Comparison of ENCODE assay signal across 23 cellular contexts in genomic region chr12:89205517-89205916, GRCh38.
"Had no signal": no experiment of that assay in that cellular context is flagged by ENCODE, and none has a peak within 500 bp of the region (broad histone marks: within the 10 kb centered on the region; RNA-seq: fewer than 3 reads in every experiment).

No MANE protein-coding gene starts in this region.

- DNase-seq: activated CD4-positive, alpha-beta T cell treated with anti-CD3 and anti-CD28 coated beads for 1 hour; activated CD4-positive, alpha-beta T cell treated with anti-CD3 and anti-CD28 coated beads for 4 hours; activated CD4-positive, alpha-beta T cell treated with anti-CD3 and anti-CD28 coated beads, Interleukin-2, amount 10 ng/mL, durations not matched to agents 7 days and 5 days; activated CD4-positive, alpha-beta T cell treated with anti-CD3 and anti-CD28 coated beads, Interleukin-2, amount 50 U/mL, for 4 hours; activated CD8-positive, alpha-beta memory T cell treated with anti-CD3 and anti-CD28 coated beads for 24 hours; activated CD8-positive, alpha-beta T cell treated with anti-CD3 and anti-CD28 coated beads for 36 hours; activated effector memory CD4-positive, alpha-beta T cell treated with Interleukin-2 at 50 U/mL for 16 hours; activated gamma-delta T cell treated with Interleukin-2 at 50 U/mL for 16 hours; activated naive CD4-positive, alpha-beta T cell treated with anti-CD3 and anti-CD28 coated beads, Interleukin-2, amount 50 U/mL, for 16 hours; activated naive CD4-positive, alpha-beta T cell treated with Interleukin-2 at 50 U/mL for 16 hours; activated T-cell treated with anti-CD3 and anti-CD28 coated beads, Interleukin-2, amount 50 U/mL, for 4 hours; amniotic stem cell; anterior cingulate cortex; brain microvascular endothelial cell; caudate nucleus; effector CD8-positive, alpha-beta T cell; foreskin fibroblast; T-helper 1 cell; T-helper 17 cell; T1000 had no signal

- H3K27me3 ChIP-seq: brain microvascular endothelial cell had no signal

- H3K36me3 ChIP-seq: brain microvascular endothelial cell had no signal

- ATAC-seq: activated CD8-positive, alpha-beta T cell treated with anti-CD3 and anti-CD28 coated beads for 36 hours; activated T-cell treated with anti-CD3 and anti-CD28 coated beads, Interleukin-2, amount 50 U/mL, for 4 hours; activated T-helper 17 cell treated with anti-CD3 and anti-CD28 coated beads, Interleukin-2, amount 50 U/mL, for 72 hours; T-helper 17 cell; WTC11 had no signal

- H3K27ac ChIP-seq: brain microvascular endothelial cell, epithelial cell of prostate had no signal
